Comparison of ENCODE assay signal across 1 cellular context in the genomic region with DNA sequence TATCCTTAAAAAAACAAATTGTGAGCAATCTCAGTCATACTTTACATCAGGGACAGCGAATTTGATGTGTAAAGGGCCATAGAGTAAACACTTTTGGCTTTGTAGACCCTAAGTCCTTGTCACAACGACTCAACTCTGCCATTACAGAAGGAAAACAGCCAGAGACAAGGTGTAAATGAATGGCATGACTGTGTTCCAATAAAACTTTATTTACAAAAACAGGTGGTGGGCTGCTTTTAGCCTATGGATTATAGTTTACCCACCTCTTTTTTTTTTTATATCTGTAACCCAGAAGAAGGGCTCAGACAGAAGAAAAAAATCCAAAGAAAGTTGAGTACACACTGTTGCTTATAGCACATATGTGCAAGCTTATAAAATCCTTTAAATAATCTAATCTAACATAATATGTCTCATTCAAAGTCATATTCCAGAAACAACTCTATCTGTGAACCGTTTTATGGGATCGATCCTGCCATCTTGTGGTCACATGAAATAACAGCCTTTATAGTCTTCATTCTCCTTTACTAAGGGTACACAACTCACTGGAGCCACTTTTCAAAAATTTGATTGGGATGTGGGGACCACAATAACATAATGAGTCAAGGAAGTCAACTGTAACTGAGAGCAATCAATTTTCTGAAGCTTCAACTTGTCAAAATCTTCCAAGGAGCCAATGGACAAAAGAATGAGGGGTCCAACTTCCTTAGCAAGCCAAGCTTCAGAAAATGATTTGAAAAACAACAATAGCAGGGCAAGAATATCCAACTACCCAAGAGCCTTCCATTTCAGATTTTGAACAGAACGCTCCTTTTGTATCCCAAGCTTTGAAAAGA.
TF ChIP-seq lines count a peak whose summit lies in the region.

No MANE protein-coding gene starts in this region.

TF ChIP-seq in SK-N-SH treated with all-trans-retinoic acid at 6 μM for 48 hours, 23 proteins besides CTCF, POLR2A, EP300 and RAD21 (continued from another document):
- no peak for TF ChIP-seq TSHZ2 (CRISPR knock-in tag; IDR thresholded peaks at IDR 0.05)
- no peak for TF ChIP-seq ZNF70 (CRISPR knock-in tag; IDR thresholded peaks at IDR 0.05)
- no peak for TF ChIP-seq PPARA (CRISPR knock-in tag; IDR thresholded peaks at IDR 0.05; ENCODE audit: borderline replicate concordance)
- TF ChIP-seq, protein P1, sequence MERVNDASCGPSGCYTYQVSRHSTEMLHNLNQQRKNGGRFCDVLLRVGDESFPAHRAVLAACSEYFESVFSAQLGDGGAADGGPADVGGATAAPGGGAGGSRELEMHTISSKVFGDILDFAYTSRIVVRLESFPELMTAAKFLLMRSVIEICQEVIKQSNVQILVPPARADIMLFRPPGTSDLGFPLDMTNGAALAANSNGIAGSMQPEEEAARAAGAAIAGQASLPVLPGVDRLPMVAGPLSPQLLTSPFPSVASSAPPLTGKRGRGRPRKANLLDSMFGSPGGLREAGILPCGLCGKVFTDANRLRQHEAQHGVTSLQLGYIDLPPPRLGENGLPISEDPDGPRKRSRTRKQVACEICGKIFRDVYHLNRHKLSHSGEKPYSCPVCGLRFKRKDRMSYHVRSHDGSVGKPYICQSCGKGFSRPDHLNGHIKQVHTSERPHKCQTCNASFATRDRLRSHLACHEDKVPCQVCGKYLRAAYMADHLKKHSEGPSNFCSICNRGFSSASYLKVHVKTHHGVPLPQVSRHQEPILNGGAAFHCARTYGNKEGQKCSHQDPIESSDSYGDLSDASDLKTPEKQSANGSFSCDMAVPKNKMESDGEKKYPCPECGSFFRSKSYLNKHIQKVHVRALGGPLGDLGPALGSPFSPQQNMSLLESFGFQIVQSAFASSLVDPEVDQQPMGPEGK (CRISPR knock-in tag; IDR thresholded peaks at IDR 0.05; ENCODE audit: borderline replicate concordance): no peak
